In the genomic region with DNA sequence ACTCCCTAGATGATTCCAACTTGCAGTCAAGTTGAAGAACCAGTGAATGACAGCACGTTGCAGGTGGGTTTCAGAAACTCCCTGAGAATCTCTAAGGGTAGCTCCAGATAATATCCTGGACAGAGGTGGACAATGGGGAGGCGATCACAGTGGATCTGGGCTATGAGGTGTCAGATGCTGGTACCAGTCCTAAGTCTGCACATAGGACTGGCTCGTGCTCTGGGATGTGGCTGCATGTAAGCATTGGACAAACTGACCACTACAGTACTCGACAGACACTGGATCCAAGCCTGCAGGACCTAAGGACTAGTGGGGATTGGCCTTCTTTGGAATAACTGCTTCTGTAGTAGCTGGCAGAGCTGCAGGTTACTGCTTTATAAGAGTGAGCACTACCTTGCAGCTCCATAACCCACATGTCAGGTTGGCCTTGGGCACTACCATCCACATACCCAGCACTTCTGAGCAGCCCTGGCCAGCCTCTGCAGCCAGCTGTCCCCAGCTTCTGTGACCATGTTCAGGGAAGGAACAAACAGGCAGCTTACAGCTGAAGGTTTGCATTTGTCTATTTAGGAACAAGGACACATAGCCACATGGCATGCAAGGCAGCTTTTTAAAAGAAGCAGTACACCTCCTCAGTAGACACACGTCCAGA, we compare ENCODE assay signal across 24 cellular contexts. TPM values are rescaled to one million over a fixed set of nuclear protein-coding genes. Genes with fewer than 3 reads are reported as not detected.
DNase-seq lines count a peak whose midpoint lies in the region; ATAC-seq and TF ChIP-seq lines count a peak whose summit lies in the region.
"Had no signal": no experiment of that assay in that cellular context is flagged by ENCODE, and none has a peak within 500 bp of the region (broad histone marks: within the 10 kb centered on the region; RNA-seq: fewer than 3 reads in every experiment).

No MANE protein-coding gene starts in this region.

- WGBS in esophagus muscularis mucosa = 91% methylated on average over 5 of the region's 5 CpGs
- WGBS in lower leg skin, 2 donors = 92% methylated on average over 5 of the region's 5 CpGs

- DNase-seq in esophagus muscularis mucosa (ENCODE audit: extremely low spot score) = peak; percentile 75
- DNase-seq in myocyte (ENCODE audit: low read depth) = peak; percentile 18
- DNase-seq in stimulated activated effector memory CD8-positive, alpha-beta T cell treated with anti-CD3 and anti-CD28 coated beads, Interleukin-12 subunit alpha, Interleukin-12 subunit beta, amount 100 ng/mL, for 72 hours (ENCODE audit: low spot score in 2 of 2) = no peak
- DNase-seq in lower leg skin (ENCODE audit: low spot score in 2 of 2) = no peak
- DNase-seq: 8988T; ACHN; BE2C; C1 segment of cervical spinal cord; CD4-positive, alpha-beta memory T cell; CD4-positive, CD25-positive, alpha-beta regulatory T cell; CD8-positive, alpha-beta memory T cell; COR-L47; DMS 273 treated with DMSO at 0.1 percent for 48 hours; DMS153; DMS53; DMS79; DND-41; EL; GDM1 had no signal

- TF ChIP-seq EP300 in esophagus muscularis mucosa (IDR thresholded peaks at IDR 0.05) = no peak

- no peaks in the 10 kb centered on the region for H3K4me1 ChIP-seq in esophagus muscularis mucosa
- H3K4me1 ChIP-seq: BLaER1 had no signal

- no peaks in the 10 kb centered on the region for H3K27me3 ChIP-seq in esophagus muscularis mucosa
- H3K27me3 ChIP-seq: BE2C, BLaER1 had no signal

- H3K36me3 Mint-ChIP-seq in stimulated activated effector memory CD8-positive, alpha-beta T cell treated with anti-CD3 and anti-CD28 coated beads, Interleukin-12 subunit alpha, Interleukin-12 subunit beta, amount 100 ng/mL, for 72 hours = no peaks in the 10 kb centered on the region
- H3K36me3 Mint-ChIP-seq: CD14-positive monocyte; CD4-positive, alpha-beta memory T cell; CD4-positive, CD25-positive, alpha-beta regulatory T cell; CD8-positive, alpha-beta memory T cell had no signal

- no peaks in the 10 kb centered on the region for H3K36me3 ChIP-seq in esophagus muscularis mucosa
- H3K36me3 ChIP-seq: BE2C, BLaER1 had no signal

- H3K4me1 Mint-ChIP-seq in stimulated activated effector memory CD8-positive, alpha-beta T cell treated with anti-CD3 and anti-CD28 coated beads, Interleukin-12 subunit alpha, Interleukin-12 subunit beta, amount 100 ng/mL, for 72 hours = no peaks in the 10 kb centered on the region
- H3K4me1 Mint-ChIP-seq: CD14-positive monocyte; CD4-positive, alpha-beta memory T cell; CD4-positive, CD25-positive, alpha-beta regulatory T cell; CD8-positive, alpha-beta memory T cell had no signal

- TF ChIP-seq POLR2A in esophagus muscularis mucosa (IDR thresholded peaks at IDR 0.05; ENCODE audit: low read depth) (no peak), lower leg skin (IDR thresholded peaks at IDR 0.05) (no peak)

- no peak overlapping the region for H3K27ac ChIP-seq in esophagus muscularis mucosa (replicated peaks in 1 of 4)
- H3K27ac ChIP-seq: BLaER1 had no signal

- TF ChIP-seq CTCF in esophagus muscularis mucosa (IDR thresholded peaks at IDR 0.05) = no peak
- TF ChIP-seq CTCF in lower leg skin (IDR thresholded peaks at IDR 0.05) = no peak

- ATAC-seq in stimulated activated effector memory CD8-positive, alpha-beta T cell treated with anti-CD3 and anti-CD28 coated beads, Interleukin-12 subunit alpha, Interleukin-12 subunit beta, amount 100 ng/mL, for 72 hours = peak; percentile 53
- no peak for ATAC-seq in esophagus mucosa
- no peak for ATAC-seq in GM19467 (IDR thresholded peaks at IDR 0.05; ENCODE audit: unreplicated experiment)
- ATAC-seq: GM12878 had no signal

- H3K4me3 Mint-ChIP-seq in stimulated activated effector memory CD8-positive, alpha-beta T cell treated with anti-CD3 and anti-CD28 coated beads, Interleukin-12 subunit alpha, Interleukin-12 subunit beta, amount 100 ng/mL, for 72 hours = no peak overlapping the region
- H3K4me3 Mint-ChIP-seq: CD14-positive monocyte; CD4-positive, alpha-beta memory T cell; CD4-positive, CD25-positive, alpha-beta regulatory T cell; CD8-positive, alpha-beta memory T cell had no signal

- H3K9me3 Mint-ChIP-seq in stimulated activated effector memory CD8-positive, alpha-beta T cell treated with anti-CD3 and anti-CD28 coated beads, Interleukin-12 subunit alpha, Interleukin-12 subunit beta, amount 100 ng/mL, for 72 hours = peaks cover 5% of the 10 kb centered on the region

- no peak overlapping the region for H3K27ac Mint-ChIP-seq in stimulated activated effector memory CD8-positive, alpha-beta T cell treated with anti-CD3 and anti-CD28 coated beads, Interleukin-12 subunit alpha, Interleukin-12 subunit beta, amount 100 ng/mL, for 72 hours
- H3K27ac Mint-ChIP-seq: CD14-positive monocyte; CD4-positive, alpha-beta memory T cell; CD4-positive, CD25-positive, alpha-beta regulatory T cell; CD8-positive, alpha-beta memory T cell had no signal

- H3K4me3 ChIP-seq in esophagus muscularis mucosa = no peak overlapping the region
- H3K4me3 ChIP-seq in lower leg skin (ENCODE audit: low read depth, poor library complexity, severe bottlenecking) = no peak overlapping the region
- H3K4me3 ChIP-seq: BLaER1, GM12878 had no signal

- intact Hi-C loops in esophagus muscularis mucosa (cut with DNase I) = no loop called here
- intact Hi-C loops in lower leg skin (cut with DNase I; ENCODE audit: low total_unique reads) = no loop called here

- H3K9me3 ChIP-seq in esophagus muscularis mucosa = no peaks in the 10 kb centered on the region
- H3K9me3 ChIP-seq: BE2C had no signal

RNA-seq across cellular contexts. Expression of a gene that starts 33.2 kb away (rescaled TPM):
- total RNA-seq in esophagus muscularis mucosa (10 to 100 TPM in 3 of 4 donors, 1 to 10 TPM in 1; 8.9 to 16.6 (median 15.6) TPM), myocyte (10.1 and 25.2 TPM in 2 replicates), esophagus mucosa (5.9 TPM), lower leg skin (1 to 10 TPM in 3 of 4 donors, under 1 TPM in 1; 0.84 to 3.0 (median 1.8) TPM)
- 2.5 TPM for polyA plus RNA-seq in myocyte (2012)
- total RNA-seq: CD4-positive, alpha-beta memory T cell; CD4-positive, CD25-positive, alpha-beta regulatory T cell had no signal
- polyA plus RNA-seq: CD8-positive, alpha-beta memory T cell had no signal

Comparison
In these comparisons a context has a peak if more than half of its experiments do, and no peak if none do; other contexts are left out.
1. DNase-seq: peak in esophagus muscularis mucosa (single experiment) and myocyte (single experiment); none in stimulated activated effector memory CD8-positive, alpha-beta T cell treated with anti-CD3 and anti-CD28 coated beads, Interleukin-12 subunit alpha, Interleukin-12 subunit beta, amount 100 ng/mL, for 72 hours (0 of 2) and lower leg skin (0 of 2).